23 cellular contexts compared by ENCODE assay signal in genomic region chr12:76641961-76642360, GRCh38.
"Had no signal": no experiment of that assay in that cellular context is flagged by ENCODE, and none has a peak within 500 bp of the region (broad histone marks: within the 10 kb centered on the region; RNA-seq: fewer than 3 reads in every experiment).

No MANE protein-coding gene starts in this region.

- H3K4me3 Mint-ChIP-seq: immature natural killer cell; memory B cell; naive thymus-derived CD4-positive, alpha-beta T cell; natural killer cell treated with Interleukin-12 subunit alpha and Interleukin-12 subunit beta and Interleukin-15 and Interleukin-18, amount 100 ng/mL, for 72 hours; stimulated activated effector memory CD8-positive, alpha-beta T cell treated with anti-CD3 and anti-CD28 coated beads, Interleukin-12 subunit alpha, Interleukin-12 subunit beta, amount 100 ng/mL, for 72 hours; stimulated activated naive CD8-positive, alpha-beta T cell treated with anti-CD3 and anti-CD28 coated beads, Interleukin-15, Interleukin-2, amounts not matched to agents 100 ng/mL and 50 ng/mL, for 24 hours had no signal

- H3K36me3 Mint-ChIP-seq: immature natural killer cell; memory B cell; naive thymus-derived CD4-positive, alpha-beta T cell; natural killer cell treated with Interleukin-12 subunit alpha and Interleukin-12 subunit beta and Interleukin-15 and Interleukin-18, amount 100 ng/mL, for 72 hours; stimulated activated effector memory CD8-positive, alpha-beta T cell treated with anti-CD3 and anti-CD28 coated beads, Interleukin-12 subunit alpha, Interleukin-12 subunit beta, amount 100 ng/mL, for 72 hours had no signal

- H3K4me1 Mint-ChIP-seq: immature natural killer cell; memory B cell; naive thymus-derived CD4-positive, alpha-beta T cell; stimulated activated effector memory CD8-positive, alpha-beta T cell treated with anti-CD3 and anti-CD28 coated beads, Interleukin-12 subunit alpha, Interleukin-12 subunit beta, amount 100 ng/mL, for 72 hours had no signal

- H3K9me3 Mint-ChIP-seq: immature natural killer cell; memory B cell; naive thymus-derived CD4-positive, alpha-beta T cell; natural killer cell treated with Interleukin-12 subunit alpha and Interleukin-12 subunit beta and Interleukin-15 and Interleukin-18, amount 100 ng/mL, for 72 hours; stimulated activated effector memory CD8-positive, alpha-beta T cell treated with anti-CD3 and anti-CD28 coated beads, Interleukin-12 subunit alpha, Interleukin-12 subunit beta, amount 100 ng/mL, for 72 hours; stimulated activated naive CD8-positive, alpha-beta T cell treated with anti-CD3 and anti-CD28 coated beads, Interleukin-15, Interleukin-2, amounts not matched to agents 100 ng/mL and 50 ng/mL, for 24 hours had no signal

- ATAC-seq: mucosa of descending colon; naive thymus-derived CD4-positive, alpha-beta T cell; natural killer cell treated with Interleukin-12 subunit alpha and Interleukin-12 subunit beta and Interleukin-15 and Interleukin-18, amount 100 ng/mL, for 72 hours; pancreas; right cardiac atrium; sciatic nerve; stimulated activated effector memory CD8-positive, alpha-beta T cell treated with anti-CD3 and anti-CD28 coated beads, Interleukin-12 subunit alpha, Interleukin-12 subunit beta, amount 100 ng/mL, for 72 hours; upper lobe of right lung had no signal

- DNase-seq: hypothalamus; immature natural killer cell; islet precursor cell; left ventricle myocardium inferior; midbrain; mucosa of descending colon; naive thymus-derived CD4-positive, alpha-beta T cell; pancreas; posterior cingulate gyrus; retina; right cardiac atrium; stimulated activated CD4-positive, alpha-beta T cell treated with anti-CD3 and anti-CD28 coated beads, Interleukin-12 subunit alpha, Interleukin-12 subunit beta, amount 100 ng/mL, for 4 hours; stimulated activated CD4-positive, alpha-beta T cell treated with anti-CD3 and anti-CD28 coated beads, Interleukin-15, amount 100 ng/mL, for 24 hours; stimulated activated CD4-positive, alpha-beta T cell treated with anti-CD3 and anti-CD28 coated beads, Interleukin-4, amount 100 ng/mL, for 24 hours; stimulated activated naive CD4-positive, alpha-beta T cell; tibial artery; trophoblast cell; upper lobe of right lung had no signal

- H3K27ac Mint-ChIP-seq: immature natural killer cell; memory B cell; natural killer cell treated with Interleukin-12 subunit alpha and Interleukin-12 subunit beta and Interleukin-15 and Interleukin-18, amount 100 ng/mL, for 72 hours; stimulated activated naive CD8-positive, alpha-beta T cell treated with anti-CD3 and anti-CD28 coated beads, Interleukin-15, Interleukin-2, amounts not matched to agents 100 ng/mL and 50 ng/mL, for 24 hours had no signal

- H3K27me3 Mint-ChIP-seq: stimulated activated naive CD8-positive, alpha-beta T cell treated with anti-CD3 and anti-CD28 coated beads, Interleukin-15, Interleukin-2, amounts not matched to agents 100 ng/mL and 50 ng/mL, for 24 hours had no signal
